ENCODE assay signal across 8 cellular contexts in genomic region chr13:42272776-42273175, GRCh38. TPM values are rescaled to one million over a fixed set of nuclear protein-coding genes. Genes with fewer than 3 reads are reported as not detected.
DNase-seq lines count a peak whose midpoint lies in the region; ATAC-seq, FAIRE-seq and TF ChIP-seq lines count a peak whose summit lies in the region.

No MANE protein-coding gene starts in this region.

- H3K4me3 Mint-ChIP-seq in activated CD8-positive, alpha-beta memory T cell treated with anti-CD3 and anti-CD28 coated beads, Interleukin-2, amount 10 ng/mL, durations not matched to agents 7 days and 5 days = peak overlapping the region; percentile 98
- H3K4me3 Mint-ChIP-seq in activated naive CD8-positive, alpha-beta T cell treated with anti-CD3 and anti-CD28 coated beads, Interleukin-2, amount 10 ng/mL, durations not matched to agents 7 days and 5 days = peak overlapping the region; percentile 96

- TF ChIP-seq POLR2A in HepG2 (IDR thresholded peaks at IDR 0.05; ENCODE audit: insufficient read depth in 1 of 2, low read depth in 2 of 2, low read length in 2 of 2) = no peak

- POLR2A ChIA-PET in activated naive CD8-positive, alpha-beta T cell treated with anti-CD3 and anti-CD28 coated beads, Interleukin-2, amount 10 ng/mL, durations not matched to agents 7 days and 5 days (lab: Charles Lee) = interaction anchor here (0.6 to 1.7 kb wide), 8 partner anchors 8 to 1606 kb away, joined by 3 to 5 read pairs (median 4); partner anchors contain the start of gene DGKH
- POLR2A ChIA-PET in HepG2 (lab: Yijun Ruan, JAX) = interaction anchor here (1.4 kb wide), 1 partner anchor 11 kb away, joined by 4 read pairs; no protein-coding TSS in a partner anchor

- peak overlapping the region; percentile 94 for H3K4me2 ChIP-seq in HepG2 (ENCODE audit: low read depth, low read length)

- ATAC-seq in activated CD8-positive, alpha-beta memory T cell treated with anti-CD3 and anti-CD28 coated beads, Interleukin-2, amount 10 ng/mL, durations not matched to agents 7 days and 5 days = no peak
- ATAC-seq in activated naive CD8-positive, alpha-beta T cell treated with anti-CD3 and anti-CD28 coated beads, Interleukin-2, amount 10 ng/mL, durations not matched to agents 7 days and 5 days (ENCODE audit: low read depth) = no peak
- ATAC-seq in HepG2 (no peak), left colon (no peak)

- H3K27me3 ChIP-seq in HepG2 (ENCODE audit: control insufficient read depth in 1 of 2, insufficient read depth in 2 of 2, low read length in 2 of 2) (no peaks in the 10 kb centered on the region), tibial artery (no peaks in the 10 kb centered on the region)

- peaks cover 20% of the 10 kb centered on the region for H3K36me3 Mint-ChIP-seq in activated CD8-positive, alpha-beta memory T cell treated with anti-CD3 and anti-CD28 coated beads, Interleukin-2, amount 10 ng/mL, durations not matched to agents 7 days and 5 days
- H3K36me3 Mint-ChIP-seq in activated naive CD8-positive, alpha-beta T cell treated with anti-CD3 and anti-CD28 coated beads, Interleukin-2, amount 10 ng/mL, durations not matched to agents 7 days and 5 days = peaks cover 19% of the 10 kb centered on the region

- no peaks in the 10 kb centered on the region for H3K9me3 Mint-ChIP-seq in activated CD8-positive, alpha-beta memory T cell treated with anti-CD3 and anti-CD28 coated beads, Interleukin-2, amount 10 ng/mL, durations not matched to agents 7 days and 5 days (ENCODE audit: low read depth)
- H3K9me3 Mint-ChIP-seq in activated naive CD8-positive, alpha-beta T cell treated with anti-CD3 and anti-CD28 coated beads, Interleukin-2, amount 10 ng/mL, durations not matched to agents 7 days and 5 days = no peaks in the 10 kb centered on the region

- intact Hi-C loops in HepG2 (cut with micrococcal nuclease; ENCODE audit: unreplicated experiment) (no loop called here), tibial artery (cut with DNase I; ENCODE audit: low total_unique reads) (no loop called here), left colon (cut with DNase I, micrococcal nuclease) (no loop called here)

- in situ Hi-C loops in HepG2 (cut with HindIII; ENCODE audit: extremely low pct_ligation_motif_present, low pct_unique_long_range_greater_than_20kb) = no loop called here

- peak overlapping the region; percentile 94 for H3K27ac Mint-ChIP-seq in activated CD8-positive, alpha-beta memory T cell treated with anti-CD3 and anti-CD28 coated beads, Interleukin-2, amount 10 ng/mL, durations not matched to agents 7 days and 5 days
- H3K27ac Mint-ChIP-seq in activated naive CD8-positive, alpha-beta T cell treated with anti-CD3 and anti-CD28 coated beads, Interleukin-2, amount 10 ng/mL, durations not matched to agents 7 days and 5 days = peak overlapping the region; percentile 96

- peak overlapping the region; percentile 51 for H2AFZ ChIP-seq in HepG2 (ENCODE audit: low read length)

- CTCF ChIA-PET in activated CD8-positive, alpha-beta memory T cell treated with anti-CD3 and anti-CD28 coated beads, Interleukin-2, amount 10 ng/mL, durations not matched to agents 7 days and 5 days (lab: Charles Lee) = interaction anchor here (1.0 to 1.8 kb wide), 6 partner anchors 120 to 814 kb away, joined by 3 to 4 read pairs (median 3); no protein-coding TSS in a partner anchor
- CTCF ChIA-PET in HepG2 (lab: Yijun Ruan, JAX; ENCODE audit: low intra/inter-chr PET ratio, low total read pairs) = no interaction called here

- H3K9ac ChIP-seq in HepG2 (ENCODE audit: insufficient read depth, low read depth, low read length) = peak overlapping the region; percentile 82

- TF ChIP-seq EP300 in HepG2 (IDR thresholded peaks at IDR 0.05; ENCODE audit: low read depth in 2 of 2, low read length in 2 of 2) (no peak), HepG2 (CRISPR knock-in tag; IDR thresholded peaks at IDR 0.05; ENCODE audit: borderline replicate concordance) (no peak)

- H3K27ac ChIP-seq in HepG2 (ENCODE audit: extremely low read length, insufficient read depth, low read length) = peak overlapping the region; percentile 78
- H3K27ac ChIP-seq in tibial artery = peak overlapping the region; percentile 92 to 94

- 30% methylated on average over 4 of the region's 4 CpGs for WGBS in HepG2 (ENCODE audit: low lambda C conversion rate)

- no peaks in the 10 kb centered on the region for H4K20me1 ChIP-seq in HepG2 (ENCODE audit: insufficient read depth, low read length)

- H3K4me1 Mint-ChIP-seq in activated CD8-positive, alpha-beta memory T cell treated with anti-CD3 and anti-CD28 coated beads, Interleukin-2, amount 10 ng/mL, durations not matched to agents 7 days and 5 days = peaks cover 50% of the 10 kb centered on the region
- peaks cover 36% of the 10 kb centered on the region for H3K4me1 Mint-ChIP-seq in activated naive CD8-positive, alpha-beta T cell treated with anti-CD3 and anti-CD28 coated beads, Interleukin-2, amount 10 ng/mL, durations not matched to agents 7 days and 5 days

- peaks cover 9% of the 10 kb centered on the region for H3K79me2 ChIP-seq in HepG2 (ENCODE audit: insufficient read depth, low read length)

- no peak for DNase-seq in activated CD8-positive, alpha-beta memory T cell treated with anti-CD3 and anti-CD28 coated beads, Interleukin-2, amount 10 ng/mL, durations not matched to agents 7 days and 5 days
- DNase-seq in activated CD8-positive, alpha-beta memory T cell treated with anti-CD3 and anti-CD28 coated beads for 24 hours = no peak
- DNase-seq in activated naive CD8-positive, alpha-beta T cell treated with anti-CD3 and anti-CD28 coated beads, Interleukin-2, amount 10 ng/mL, durations not matched to agents 7 days and 5 days = no peak
- no peak for DNase-seq in HepG2 (ENCODE audit: low spot score)
- DNase-seq in tibial artery = no peak
- DNase-seq in left colon = no peak
- no peak for DNase-seq in NCI-H510A treated with DMSO at 0.1 percent for 48 hours (lab: John Stamatoyannopoulos, UW)
- no peak for DNase-seq in SK-N-DZ (ENCODE audit: low spot score)

- no peaks in the 10 kb centered on the region for H3K27me3 Mint-ChIP-seq in activated CD8-positive, alpha-beta memory T cell treated with anti-CD3 and anti-CD28 coated beads, Interleukin-2, amount 10 ng/mL, durations not matched to agents 7 days and 5 days
- H3K27me3 Mint-ChIP-seq in activated naive CD8-positive, alpha-beta T cell treated with anti-CD3 and anti-CD28 coated beads, Interleukin-2, amount 10 ng/mL, durations not matched to agents 7 days and 5 days = no peaks in the 10 kb centered on the region

- H3K4me1 ChIP-seq in HepG2 (ENCODE audit: insufficient read depth, low read length) (peaks cover 21% of the 10 kb centered on the region), tibial artery (peaks cover 0 to 51% (median 21%) of the 10 kb centered on the region in 4 donors)

- H3K4me3 ChIP-seq in HepG2 (replicated peaks in 1 of 3; ENCODE audit: insufficient read depth in 1 of 3, low read depth in 2 of 3, low read length in 3 of 3) (peak overlapping the region; percentile 82 to 91 (median 82)), tibial artery (peak overlapping the region; percentile 93 to 96)

- TF ChIP-seq CTCF in HepG2 (CRISPR knock-in tag; IDR thresholded peaks at IDR 0.05) (no peak), tibial artery (IDR thresholded peaks at IDR 0.05) (no peak)

- TSS peak; percentile 60 for BruUV-seq in HepG2 (replicated peaks; lab: Mats Ljungman, UMichigan)

- H3K36me3 ChIP-seq in HepG2 (replicated peaks in 1 of 2; ENCODE audit: control insufficient read depth in 1 of 2, insufficient read depth in 2 of 2, low read length in 2 of 2) (no peaks in the 10 kb centered on the region), tibial artery (no peaks in the 10 kb centered on the region)

- no peak for FAIRE-seq in HepG2 (lab: Jason Lieb, UNC)

- H3K9me3 ChIP-seq in HepG2 (ENCODE audit: low read length) = no peaks in the 10 kb centered on the region
- H3K9me3 ChIP-seq in tibial artery = no peaks in the 10 kb centered on the region

- TF ChIP-seq RAD21 in HepG2 (CRISPR knock-in tag; IDR thresholded peaks at IDR 0.05) = no peak

TF ChIP-seq in HepG2, 621 proteins besides CTCF, POLR2A, EP300 and RAD21 (continues in another document):
- TF ChIP-seq KDM2A (CRISPR knock-in tag; IDR thresholded peaks at IDR 0.05; ENCODE audit: borderline replicate concordance, low read depth) = no peak

RNA-seq across cellular contexts. Expression of gene AKAP11, which starts 0.8 kb away (rescaled TPM):
- 10 to 100 TPM; 23.0 to 34.4 TPM for total RNA-seq in activated CD8-positive, alpha-beta memory T cell treated with anti-CD3 and anti-CD28 coated beads, Interleukin-2, amount 10 ng/mL, durations not matched to agents 7 days and 5 days
- 10 to 100 TPM; 30.1 to 30.6 TPM for total RNA-seq in activated naive CD8-positive, alpha-beta T cell treated with anti-CD3 and anti-CD28 coated beads, Interleukin-2, amount 10 ng/mL, durations not matched to agents 7 days and 5 days
- total RNA-seq in HepG2 (2016; rRNA removed; fragmentation: Illumina TruSeq; extraction: Trizol) = 9.8 and 16.9 TPM in 2 replicates
- total RNA-seq in HepG2 (2016; cell fraction: cytosol; rRNA removed; fragmentation: Illumina TruSeq; extraction: Trizol; ENCODE audit: low read depth) = 0.88 and 1.1 TPM in 2 replicates
- 9.0 and 15.0 TPM in 2 replicates for total RNA-seq in HepG2 (2016; cell fraction: insoluble cytoplasmic fraction; rRNA removed; fragmentation: Illumina TruSeq; extraction: Trizol)
- total RNA-seq in HepG2 (2016; cell fraction: membrane; rRNA removed; fragmentation: Illumina TruSeq; extraction: Trizol) = 5.0 and 5.8 TPM in 2 replicates
- total RNA-seq in HepG2 (2016; cell fraction: nucleus; rRNA removed; fragmentation: Illumina TruSeq; extraction: Trizol) = 14.4 and 17.1 TPM in 2 replicates
- 6.4 and 7.2 TPM in 2 replicates for polyA plus RNA-seq in HepG2 (2011; rRNA removed)
- polyA plus RNA-seq in HepG2 (2011; cell fraction: cytosol; rRNA removed) = 2.1 and 3.8 TPM in 2 replicates
- polyA plus RNA-seq in HepG2 (2011; cell fraction: nucleus; rRNA removed) = 4.8 and 7.1 TPM in 2 replicates
- 8.5 and 9.6 TPM in 2 replicates for polyA plus RNA-seq in HepG2 (2012)
- polyA plus RNA-seq in HepG2 (2016; cell fraction: cytosol; fragmentation: Illumina TruSeq; extraction: Trizol; ENCODE audit: low read depth) = 0.32 and 0.34 TPM in 2 replicates
- polyA plus RNA-seq in HepG2 (2016; cell fraction: insoluble cytoplasmic fraction; fragmentation: Illumina TruSeq; extraction: Trizol; ENCODE audit: low read depth) = 7.8 and 7.9 TPM in 2 replicates
- polyA plus RNA-seq in HepG2 (2016; cell fraction: membrane; fragmentation: Illumina TruSeq; extraction: Trizol; ENCODE audit: low read depth) = 1.0 and 1.2 TPM in 2 replicates
- polyA plus RNA-seq in HepG2 (2016; cell fraction: nucleus; fragmentation: Illumina TruSeq; extraction: Trizol; ENCODE audit: insufficient read depth, low read depth) = 11.9 and 13.3 TPM in 2 replicates
- polyA minus RNA-seq in HepG2 (2011; rRNA and poly(A)+ RNA removed; ENCODE audit: low replicate concordance) = 6.2 and 11.4 TPM in 2 replicates
- polyA minus RNA-seq in HepG2 (2011; cell fraction: cytosol; rRNA and poly(A)+ RNA removed) = 10.1 and 13.1 TPM in 2 replicates
- polyA minus RNA-seq in HepG2 (2011; cell fraction: nucleus; rRNA and poly(A)+ RNA removed) = 25.1 and 32.9 TPM in 2 replicates
- total RNA-seq in left colon = 10 to 100 TPM; 20.7 to 26.9 TPM
- 16.5 and 16.7 TPM in 2 replicates for polyA plus RNA-seq in SK-N-DZ (2014; cell fraction: cytosol; rRNA removed)
- 11.9 and 15.9 TPM in 2 replicates for polyA plus RNA-seq in SK-N-DZ (2014; cell fraction: nucleus; rRNA removed)
